In the genomic region with DNA sequence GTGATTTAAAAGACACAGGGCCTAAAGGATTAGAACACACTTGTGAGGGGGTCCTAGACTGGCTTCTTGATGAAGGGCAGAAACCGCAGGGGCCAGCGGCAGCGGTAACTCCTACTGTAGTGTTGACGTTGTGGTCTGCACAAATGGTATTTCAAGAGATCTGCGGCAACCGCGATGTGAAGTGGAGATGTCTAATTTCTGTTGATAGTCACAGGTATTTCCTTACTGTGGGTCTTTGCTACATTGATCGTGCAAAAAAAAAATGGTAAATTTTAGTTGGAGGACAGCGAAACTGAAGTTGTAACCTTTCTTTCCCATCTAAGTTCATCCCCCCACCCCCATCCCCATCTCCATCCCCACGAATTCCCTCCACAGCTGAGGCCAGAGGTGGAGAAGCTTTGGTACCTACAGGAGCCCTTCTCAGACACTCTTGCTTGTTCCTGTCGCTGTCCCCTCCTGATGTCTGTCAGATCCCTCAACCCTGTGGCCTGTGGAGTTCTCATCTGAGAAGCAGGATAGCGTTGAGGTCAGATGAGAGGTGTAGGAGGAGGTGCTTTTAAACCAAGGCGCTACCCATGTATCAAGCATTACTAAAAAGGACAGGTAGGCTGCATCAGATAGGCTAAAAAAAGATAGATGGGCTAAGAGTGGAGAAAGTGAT, we compare ENCODE assay signal across 8 cellular contexts. TPM values are rescaled to one million over a fixed set of nuclear protein-coding genes. Genes with fewer than 3 reads are reported as not detected.
DNase-seq lines count a peak whose midpoint lies in the region; ATAC-seq and TF ChIP-seq lines count a peak whose summit lies in the region.

No MANE protein-coding gene starts in this region.

- H3K9ac ChIP-seq in SK-N-MC (ENCODE audit: insufficient read length): peak overlapping the region; percentile 92

- peak overlapping the region; percentile 88 for H3K4me3 Mint-ChIP-seq in central memory CD8-positive, alpha-beta T cell

- ATAC-seq in GM18909 (IDR thresholded peaks at IDR 0.05; ENCODE audit: poor library complexity, unreplicated experiment) (peak; percentile 30), HG03469 (IDR thresholded peaks at IDR 0.05; ENCODE audit: unreplicated experiment) (peak; percentile 29)
- peak; percentile 60 for ATAC-seq in central memory CD8-positive, alpha-beta T cell (replicated peaks; ENCODE audit: extremely low read depth, poor library complexity, severe bottlenecking)

- no peaks in the 10 kb centered on the region for H3K9me3 Mint-ChIP-seq in central memory CD8-positive, alpha-beta T cell

- H3K9me3 ChIP-seq in SK-N-MC (ENCODE audit: low read depth, low read length): no peaks in the 10 kb centered on the region

- H3K36me3 ChIP-seq in SK-N-MC (ENCODE audit: insufficient read depth, low read length): peaks cover 2% of the 10 kb centered on the region; the same call in 1 of the 2 replicates

- no peaks in the 10 kb centered on the region for H3K27me3 Mint-ChIP-seq in central memory CD8-positive, alpha-beta T cell

- H3K36me3 Mint-ChIP-seq in central memory CD8-positive, alpha-beta T cell (ENCODE audit: insufficient read depth): peaks cover 17% of the 10 kb centered on the region

- peak overlapping the region; percentile 88 for H3K27ac Mint-ChIP-seq in central memory CD8-positive, alpha-beta T cell (ENCODE audit: low read depth)

- TF ChIP-seq CTCF in C4-2B (conservative IDR thresholded peaks at IDR 0.05): no peak

- peak overlapping the region; percentile 95 for H3K4me3 ChIP-seq in SK-N-MC

- no peak for DNase-seq in SK-N-MC (ENCODE audit: low read depth, low spot score)
- DNase-seq in central memory CD8-positive, alpha-beta T cell (ENCODE audit: low spot score in 2 of 2): peak in 1 of 2 donors; percentile 24
- peak; percentile 75 for DNase-seq in left kidney (ENCODE audit: low read depth, low spot score)
- peak; percentile 45 for DNase-seq in superior temporal gyrus (ENCODE audit: extremely low spot score)
- DNase-seq in mucosa of gallbladder (ENCODE audit: low spot score): no peak

- peaks cover 33% of the 10 kb centered on the region for H3K4me1 Mint-ChIP-seq in central memory CD8-positive, alpha-beta T cell

- H3K27ac ChIP-seq in C4-2B (peak overlapping the region; percentile 77), SK-N-MC (0 out of 2 replicates have a peak overlapping the region, but pooled peaks have one; percentile 56)

RNA-seq across cellular contexts. Expression of a gene that starts 0.6 kb away (rescaled TPM):
- total RNA-seq in mucosa of gallbladder: 53.5 TPM

Comparison
In these comparisons a context has a peak if more than half of its experiments do, and no peak if none do; other contexts are left out.
1. DNase-seq: peak in left kidney (single experiment) and superior temporal gyrus (single experiment); none in SK-N-MC (single experiment) and mucosa of gallbladder (single experiment).
2. Peak in every context shown above with its lines, with median percentiles within 50 percentile points of each other: ATAC-seq.